Comparison of ENCODE assay signal across 24 cellular contexts in the genomic region with DNA sequence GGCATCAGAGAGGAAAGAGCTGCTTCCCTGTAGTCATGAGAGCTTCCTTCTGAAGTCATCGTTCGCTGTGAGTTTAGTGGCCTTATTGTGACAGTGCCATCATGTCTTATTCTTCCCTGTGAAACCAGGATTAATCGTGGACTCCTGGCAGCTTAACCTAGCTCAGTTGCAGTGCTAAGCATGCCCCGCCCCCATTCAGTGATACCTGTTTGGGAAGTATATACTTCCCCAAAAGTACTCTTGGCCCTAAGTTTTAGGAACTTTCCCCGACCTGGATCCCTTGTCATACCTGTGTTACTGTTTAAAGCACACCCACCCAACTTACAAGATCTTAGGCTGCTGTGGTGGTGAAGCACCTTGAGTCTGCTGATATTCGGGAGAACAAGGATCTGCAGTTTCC. TPM values are rescaled to one million over a fixed set of nuclear protein-coding genes. Genes with fewer than 3 reads are reported as not detected.
"Had no signal": no experiment of that assay in that cellular context is flagged by ENCODE, and none has a peak within 500 bp of the region (broad histone marks: within the 10 kb centered on the region; RNA-seq: fewer than 3 reads in every experiment).

No MANE protein-coding gene starts in this region.

- H3K9me3 Mint-ChIP-seq: activated T-cell treated with anti-CD3 and anti-CD28 coated beads, Interleukin-2, amount 50 U/mL, for 24 hours; mesothelial cell of epicardium; naive thymus-derived CD8-positive, alpha-beta T cell had no signal

- H3K27ac Mint-ChIP-seq: activated T-cell treated with anti-CD3 and anti-CD28 coated beads, Interleukin-2, amount 50 U/mL, for 24 hours; mesothelial cell of epicardium; T-helper 17 cell had no signal

- DNase-seq: activated CD4-positive, alpha-beta T cell treated with anti-CD3 and anti-CD28 coated beads for 48 hours; activated CD4-positive, CD25-positive, alpha-beta regulatory T cell; activated CD8-positive, alpha-beta memory T cell treated with anti-CD3 and anti-CD28 coated beads for 24 hours; activated CD8-positive, alpha-beta memory T cell treated with anti-CD3 and anti-CD28 coated beads, Interleukin-2, amount 50 U/mL, for 4 hours; activated naive CD4-positive, alpha-beta T cell treated with Interleukin-2 at 50 U/mL for 16 hours; activated T-cell treated with anti-CD3 and anti-CD28 coated beads, Interleukin-2, amount 50 U/mL, for 24 hours; anterior cingulate cortex; body of pancreas; effector CD8-positive, alpha-beta T cell; erythroblast; gastrocnemius medialis; hypothalamus; left ventricle myocardium superior; mammary epithelial cell; naive thymus-derived CD8-positive, alpha-beta T cell; right cardiac atrium; stimulated activated CD4-positive, alpha-beta T cell treated with anti-CD3 and anti-CD28 coated beads, Interleukin-12 subunit alpha, Interleukin-12 subunit beta, amount 100 ng/mL, for 4 hours; stimulated activated CD4-positive, alpha-beta T cell treated with anti-CD3 and anti-CD28 coated beads, Interleukin-4, amount 100 ng/mL, for 4 hours; SW 1271; T-helper 17 cell; testis; trophoblast cell; uterus had no signal

- H3K4me3 Mint-ChIP-seq: activated T-cell treated with anti-CD3 and anti-CD28 coated beads, Interleukin-2, amount 50 U/mL, for 24 hours; mesothelial cell of epicardium; naive thymus-derived CD8-positive, alpha-beta T cell; T-helper 17 cell had no signal

- ATAC-seq: body of pancreas; gastrocnemius medialis; left ventricle myocardium superior; naive thymus-derived CD8-positive, alpha-beta T cell; right cardiac atrium; T-helper 17 cell had no signal

- H3K36me3 Mint-ChIP-seq: mesothelial cell of epicardium; naive thymus-derived CD8-positive, alpha-beta T cell had no signal

RNA-seq across cellular contexts. Expression of a gene that starts 32.1 kb away (rescaled TPM):
- total RNA-seq: mammary epithelial cell; naive thymus-derived CD8-positive, alpha-beta T cell; T-helper 17 cell had no signal
- polyA plus RNA-seq: mammary epithelial cell; naive thymus-derived CD8-positive, alpha-beta T cell had no signal
